In genomic region chr3:5011555-5012256, GRCh38 we compare ENCODE assay signal across 8 cellular contexts. TPM values are rescaled to one million over a fixed set of nuclear protein-coding genes. Genes with fewer than 3 reads are reported as not detected.
DNase-seq lines count a peak whose midpoint lies in the region; ATAC-seq and TF ChIP-seq lines count a peak whose summit lies in the region.

No MANE protein-coding gene starts in this region.

- H3K27ac ChIP-seq in gastrocnemius medialis, result no peak overlapping the region

- in situ Hi-C loops in gastrocnemius medialis (cut with MboI; ENCODE audit: low sequenced_read_pairs in 4 of 4), result no loop called here

- H3K27me3 ChIP-seq in gastrocnemius medialis, result no peaks in the 10 kb centered on the region

- H3K4me1 ChIP-seq in gastrocnemius medialis, result peaks cover 3 to 5% of the 10 kb centered on the region in 2 donors

- H3K4me3 ChIP-seq in GM12875 (ENCODE audit: low read depth, low read length) (peak overlapping the region; percentile 39), gastrocnemius medialis (no peak overlapping the region)

- DNase-seq in anterior cingulate cortex (lab: John Stamatoyannopoulos, UW) (no peak), gastrocnemius medialis (no peak), HT-29 (ENCODE audit: low spot score) (no peak)
- no peak for DNase-seq in effector CD4-positive, alpha-beta T cell

- intact Hi-C loops in gastrocnemius medialis (cut with DNase I; ENCODE audit: low total_unique reads), result no loop called here

- no peak for TF ChIP-seq CTCF in GM12875 (IDR thresholded peaks at IDR 0.05; ENCODE audit: borderline replicate concordance, insufficient read depth, low read depth, low read length)
- no peak for TF ChIP-seq CTCF in gastrocnemius medialis (IDR thresholded peaks at IDR 0.05 in 4 of 5, conservative IDR thresholded peaks at IDR 0.05 in 1 of 5)

- peak; percentile 46 for ATAC-seq in GM21360 (IDR thresholded peaks at IDR 0.05; ENCODE audit: unreplicated experiment)
- peak; percentile 46 for ATAC-seq in HG03521 (IDR thresholded peaks at IDR 0.05; ENCODE audit: unreplicated experiment)
- peak; percentile 4 for ATAC-seq in esophagus mucosa
- ATAC-seq in gastrocnemius medialis, result no peak

- no peaks in the 10 kb centered on the region for H3K9me3 ChIP-seq in gastrocnemius medialis

- no peak for TF ChIP-seq POLR2A in gastrocnemius medialis (IDR thresholded peaks at IDR 0.05)

- H3K36me3 ChIP-seq in gastrocnemius medialis, result no peaks in the 10 kb centered on the region

RNA-seq across cellular contexts. Expression of gene BHLHE40, which starts 32.5 kb away (rescaled TPM):
- total RNA-seq in esophagus mucosa (266 TPM), gastrocnemius medialis (10 to 100 TPM; 19.2 to 96.7 (median 45.3) TPM)
- 22.1 and 26.1 TPM in 2 replicates for total RNA-seq in HT-29 (2014; rRNA removed; shearing (Covaris generic))

Comparison
In these comparisons a context has a peak if more than half of its experiments do, and no peak if none do; other contexts are left out.
1. ATAC-seq: peak in GM21360 (single experiment), HG03521 (single experiment) and esophagus mucosa (single experiment); none in gastrocnemius medialis (0 of 2).